1 cellular context compared by ENCODE assay signal in the genomic region with DNA sequence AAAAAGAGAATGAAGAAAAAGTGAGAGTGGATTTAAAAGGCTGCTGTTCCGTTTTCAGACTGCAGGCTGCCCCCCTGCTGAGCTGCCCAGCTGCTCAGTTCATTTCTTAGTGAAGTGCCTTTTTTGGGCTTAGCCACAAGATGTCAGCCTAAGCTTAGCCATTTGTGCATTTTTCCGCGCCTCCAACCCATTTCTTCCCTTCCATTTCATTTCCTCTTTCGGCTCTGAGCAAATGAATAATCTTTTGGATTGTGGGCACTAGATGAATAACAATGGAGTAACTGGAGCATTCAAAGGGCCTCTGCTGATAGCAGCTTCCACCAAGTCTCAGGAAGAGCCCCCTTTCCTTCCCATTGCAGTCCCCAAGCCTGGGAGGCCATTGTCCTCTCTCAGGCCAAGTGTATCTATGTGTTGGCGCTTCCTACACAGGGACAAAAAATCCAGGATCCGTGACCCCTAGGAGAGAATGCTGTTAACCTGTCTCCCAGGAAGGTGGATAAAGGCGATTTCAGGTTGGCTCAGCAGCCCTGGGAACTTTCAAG.
TF ChIP-seq lines count a peak whose summit lies in the region.

No MANE protein-coding gene starts in this region.

TF ChIP-seq in HepG2, 621 proteins besides CTCF, POLR2A, EP300 and RAD21 (continued from another document and continues in another):
- TF ChIP-seq, protein P1, sequence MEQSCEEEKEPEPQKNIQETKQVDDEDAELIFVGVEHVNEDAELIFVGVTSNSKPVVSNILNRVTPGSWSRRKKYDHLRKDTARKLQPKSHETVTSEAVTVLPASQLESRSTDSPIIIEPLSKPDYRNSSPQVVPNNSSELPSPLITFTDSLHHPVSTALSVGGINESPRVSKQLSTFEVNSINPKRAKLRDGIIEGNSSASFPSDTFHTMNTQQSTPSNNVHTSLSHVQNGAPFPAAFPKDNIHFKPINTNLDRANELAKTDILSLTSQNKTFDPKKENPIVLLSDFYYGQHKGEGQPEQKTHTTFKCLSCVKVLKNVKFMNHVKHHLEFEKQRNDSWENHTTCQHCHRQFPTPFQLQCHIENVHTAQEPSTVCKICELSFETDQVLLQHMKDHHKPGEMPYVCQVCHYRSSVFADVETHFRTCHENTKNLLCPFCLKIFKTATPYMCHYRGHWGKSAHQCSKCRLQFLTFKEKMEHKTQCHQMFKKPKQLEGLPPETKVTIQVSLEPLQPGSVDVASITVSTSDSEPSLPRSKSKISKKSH (CRISPR knock-in tag; IDR thresholded peaks at IDR 0.05; ENCODE audit: borderline replicate concordance), result no peak
- no peak for TF ChIP-seq ZSCAN20 (CRISPR knock-in tag; IDR thresholded peaks at IDR 0.05; ENCODE audit: borderline replicate concordance)
- TF ChIP-seq, protein P2, sequence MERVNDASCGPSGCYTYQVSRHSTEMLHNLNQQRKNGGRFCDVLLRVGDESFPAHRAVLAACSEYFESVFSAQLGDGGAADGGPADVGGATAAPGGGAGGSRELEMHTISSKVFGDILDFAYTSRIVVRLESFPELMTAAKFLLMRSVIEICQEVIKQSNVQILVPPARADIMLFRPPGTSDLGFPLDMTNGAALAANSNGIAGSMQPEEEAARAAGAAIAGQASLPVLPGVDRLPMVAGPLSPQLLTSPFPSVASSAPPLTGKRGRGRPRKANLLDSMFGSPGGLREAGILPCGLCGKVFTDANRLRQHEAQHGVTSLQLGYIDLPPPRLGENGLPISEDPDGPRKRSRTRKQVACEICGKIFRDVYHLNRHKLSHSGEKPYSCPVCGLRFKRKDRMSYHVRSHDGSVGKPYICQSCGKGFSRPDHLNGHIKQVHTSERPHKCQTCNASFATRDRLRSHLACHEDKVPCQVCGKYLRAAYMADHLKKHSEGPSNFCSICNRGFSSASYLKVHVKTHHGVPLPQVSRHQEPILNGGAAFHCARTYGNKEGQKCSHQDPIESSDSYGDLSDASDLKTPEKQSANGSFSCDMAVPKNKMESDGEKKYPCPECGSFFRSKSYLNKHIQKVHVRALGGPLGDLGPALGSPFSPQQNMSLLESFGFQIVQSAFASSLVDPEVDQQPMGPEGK (CRISPR knock-in tag; IDR thresholded peaks at IDR 0.05), result no peak; the same call in 1 of the 2 replicates
- TF ChIP-seq, protein P3, sequence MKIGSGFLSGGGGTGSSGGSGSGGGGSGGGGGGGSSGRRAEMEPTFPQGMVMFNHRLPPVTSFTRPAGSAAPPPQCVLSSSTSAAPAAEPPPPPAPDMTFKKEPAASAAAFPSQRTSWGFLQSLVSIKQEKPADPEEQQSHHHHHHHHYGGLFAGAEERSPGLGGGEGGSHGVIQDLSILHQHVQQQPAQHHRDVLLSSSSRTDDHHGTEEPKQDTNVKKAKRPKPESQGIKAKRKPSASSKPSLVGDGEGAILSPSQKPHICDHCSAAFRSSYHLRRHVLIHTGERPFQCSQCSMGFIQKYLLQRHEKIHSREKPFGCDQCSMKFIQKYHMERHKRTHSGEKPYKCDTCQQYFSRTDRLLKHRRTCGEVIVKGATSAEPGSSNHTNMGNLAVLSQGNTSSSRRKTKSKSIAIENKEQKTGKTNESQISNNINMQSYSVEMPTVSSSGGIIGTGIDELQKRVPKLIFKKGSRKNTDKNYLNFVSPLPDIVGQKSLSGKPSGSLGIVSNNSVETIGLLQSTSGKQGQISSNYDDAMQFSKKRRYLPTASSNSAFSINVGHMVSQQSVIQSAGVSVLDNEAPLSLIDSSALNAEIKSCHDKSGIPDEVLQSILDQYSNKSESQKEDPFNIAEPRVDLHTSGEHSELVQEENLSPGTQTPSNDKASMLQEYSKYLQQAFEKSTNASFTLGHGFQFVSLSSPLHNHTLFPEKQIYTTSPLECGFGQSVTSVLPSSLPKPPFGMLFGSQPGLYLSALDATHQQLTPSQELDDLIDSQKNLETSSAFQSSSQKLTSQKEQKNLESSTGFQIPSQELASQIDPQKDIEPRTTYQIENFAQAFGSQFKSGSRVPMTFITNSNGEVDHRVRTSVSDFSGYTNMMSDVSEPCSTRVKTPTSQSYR (CRISPR knock-in tag; IDR thresholded peaks at IDR 0.05; ENCODE audit: borderline replicate concordance), result peak; percentile 28; the same call in 1 of the 2 replicates
- peak; percentile 61; the same call in 1 of the 2 replicates for TF ChIP-seq GATAD1 (CRISPR knock-in tag; IDR thresholded peaks at IDR 0.05)
- no peak for TF ChIP-seq PRPF4 (IDR thresholded peaks at IDR 0.05; ENCODE audit: low read depth, low read length, poor library complexity, severe bottlenecking)
- 0 out of 2 replicates have a peak, but pooled peaks have one; percentile 76 for TF ChIP-seq DDIT3 (CRISPR knock-in tag; IDR thresholded peaks at IDR 0.05)
- 0 out of 2 replicates have a peak, but pooled peaks have one; percentile 31 for TF ChIP-seq ZMYM3 (CRISPR knock-in tag; IDR thresholded peaks at IDR 0.05)
- TF ChIP-seq KAT7 (CRISPR knock-in tag; IDR thresholded peaks at IDR 0.05; ENCODE audit: borderline replicate concordance), result peak; percentile 50; the same call in 1 of the 2 replicates
- peak; percentile 48; the same call in 1 of the 2 replicates for TF ChIP-seq FOXA3 (CRISPR knock-in tag; IDR thresholded peaks at IDR 0.05)
- TF ChIP-seq, protein P4, sequence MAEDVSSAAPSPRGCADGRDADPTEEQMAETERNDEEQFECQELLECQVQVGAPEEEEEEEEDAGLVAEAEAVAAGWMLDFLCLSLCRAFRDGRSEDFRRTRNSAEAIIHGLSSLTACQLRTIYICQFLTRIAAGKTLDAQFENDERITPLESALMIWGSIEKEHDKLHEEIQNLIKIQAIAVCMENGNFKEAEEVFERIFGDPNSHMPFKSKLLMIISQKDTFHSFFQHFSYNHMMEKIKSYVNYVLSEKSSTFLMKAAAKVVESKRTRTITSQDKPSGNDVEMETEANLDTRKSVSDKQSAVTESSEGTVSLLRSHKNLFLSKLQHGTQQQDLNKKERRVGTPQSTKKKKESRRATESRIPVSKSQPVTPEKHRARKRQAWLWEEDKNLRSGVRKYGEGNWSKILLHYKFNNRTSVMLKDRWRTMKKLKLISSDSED (CRISPR knock-in tag; IDR thresholded peaks at IDR 0.05), result no peak
- no peak for TF ChIP-seq WIZ (CRISPR knock-in tag; IDR thresholded peaks at IDR 0.05)
- no peak for TF ChIP-seq ZMYM2 (CRISPR knock-in tag; IDR thresholded peaks at IDR 0.05)
- no peak for TF ChIP-seq SOX6 (IDR thresholded peaks at IDR 0.05)
- TF ChIP-seq SOX6 (CRISPR knock-in tag; IDR thresholded peaks at IDR 0.05), result peak; percentile 31
- TF ChIP-seq SRSF4 (IDR thresholded peaks at IDR 0.05; ENCODE audit: low read depth, low read length, poor library complexity, severe bottlenecking), result no peak
- no peak for TF ChIP-seq MAZ (IDR thresholded peaks at IDR 0.05; ENCODE audit: borderline replicate concordance, low read depth, low read length)
- no peak for TF ChIP-seq MAZ (CRISPR knock-in tag; IDR thresholded peaks at IDR 0.05; ENCODE audit: low read depth)
- TF ChIP-seq POGK (CRISPR knock-in tag; conservative IDR thresholded peaks at IDR 0.05), result peak; percentile 62
- TF ChIP-seq ZNF605 (CRISPR knock-in tag; IDR thresholded peaks at IDR 0.05), result no peak; the same call in none of the 2 replicates
- TF ChIP-seq, protein P5, sequence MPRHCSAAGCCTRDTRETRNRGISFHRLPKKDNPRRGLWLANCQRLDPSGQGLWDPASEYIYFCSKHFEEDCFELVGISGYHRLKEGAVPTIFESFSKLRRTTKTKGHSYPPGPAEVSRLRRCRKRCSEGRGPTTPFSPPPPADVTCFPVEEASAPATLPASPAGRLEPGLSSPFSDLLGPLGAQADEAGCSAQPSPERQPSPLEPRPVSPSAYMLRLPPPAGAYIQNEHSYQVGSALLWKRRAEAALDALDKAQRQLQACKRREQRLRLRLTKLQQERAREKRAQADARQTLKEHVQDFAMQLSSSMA (CRISPR knock-in tag; IDR thresholded peaks at IDR 0.05), result 0 out of 2 replicates have a peak, but pooled peaks have one; percentile 26
- 0 out of 2 replicates have a peak, but pooled peaks have one; percentile 55 for TF ChIP-seq ZNF224 (CRISPR knock-in tag; IDR thresholded peaks at IDR 0.05)
- TF ChIP-seq KLF12 (CRISPR knock-in tag; IDR thresholded peaks at IDR 0.05; ENCODE audit: borderline replicate concordance), result peak; percentile 28; the same call in 1 of the 2 replicates
- TF ChIP-seq RNF2 (conservative IDR thresholded peaks at IDR 0.05; ENCODE audit: low read depth), result 0 out of 2 replicates have a peak, but pooled peaks have one; percentile 47
- 0 out of 2 replicates have a peak, but pooled peaks have one; percentile 60 for TF ChIP-seq PITX1 (CRISPR knock-in tag; IDR thresholded peaks at IDR 0.05)
- no peak; the same call in 1 of the 2 replicates for TF ChIP-seq ZNF280D (CRISPR knock-in tag; IDR thresholded peaks at IDR 0.05)
- TF ChIP-seq, protein P6, sequence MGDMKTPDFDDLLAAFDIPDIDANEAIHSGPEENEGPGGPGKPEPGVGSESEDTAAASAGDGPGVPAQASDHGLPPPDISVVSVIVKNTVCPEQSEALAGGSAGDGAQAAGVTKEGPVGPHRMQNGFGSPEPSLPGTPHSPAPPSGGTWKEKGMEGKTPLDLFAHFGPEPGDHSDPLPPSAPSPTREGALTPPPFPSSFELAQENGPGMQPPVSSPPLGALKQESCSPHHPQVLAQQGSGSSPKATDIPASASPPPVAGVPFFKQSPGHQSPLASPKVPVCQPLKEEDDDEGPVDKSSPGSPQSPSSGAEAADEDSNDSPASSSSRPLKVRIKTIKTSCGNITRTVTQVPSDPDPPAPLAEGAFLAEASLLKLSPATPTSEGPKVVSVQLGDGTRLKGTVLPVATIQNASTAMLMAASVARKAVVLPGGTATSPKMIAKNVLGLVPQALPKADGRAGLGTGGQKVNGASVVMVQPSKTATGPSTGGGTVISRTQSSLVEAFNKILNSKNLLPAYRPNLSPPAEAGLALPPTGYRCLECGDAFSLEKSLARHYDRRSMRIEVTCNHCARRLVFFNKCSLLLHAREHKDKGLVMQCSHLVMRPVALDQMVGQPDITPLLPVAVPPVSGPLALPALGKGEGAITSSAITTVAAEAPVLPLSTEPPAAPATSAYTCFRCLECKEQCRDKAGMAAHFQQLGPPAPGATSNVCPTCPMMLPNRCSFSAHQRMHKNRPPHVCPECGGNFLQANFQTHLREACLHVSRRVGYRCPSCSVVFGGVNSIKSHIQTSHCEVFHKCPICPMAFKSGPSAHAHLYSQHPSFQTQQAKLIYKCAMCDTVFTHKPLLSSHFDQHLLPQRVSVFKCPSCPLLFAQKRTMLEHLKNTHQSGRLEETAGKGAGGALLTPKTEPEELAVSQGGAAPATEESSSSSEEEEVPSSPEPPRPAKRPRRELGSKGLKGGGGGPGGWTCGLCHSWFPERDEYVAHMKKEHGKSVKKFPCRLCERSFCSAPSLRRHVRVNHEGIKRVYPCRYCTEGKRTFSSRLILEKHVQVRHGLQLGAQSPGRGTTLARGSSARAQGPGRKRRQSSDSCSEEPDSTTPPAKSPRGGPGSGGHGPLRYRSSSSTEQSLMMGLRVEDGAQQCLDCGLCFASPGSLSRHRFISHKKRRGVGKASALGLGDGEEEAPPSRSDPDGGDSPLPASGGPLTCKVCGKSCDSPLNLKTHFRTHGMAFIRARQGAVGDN (CRISPR knock-in tag; IDR thresholded peaks at IDR 0.05), result no peak
- TF ChIP-seq JDP2 (CRISPR knock-in tag; IDR thresholded peaks at IDR 0.05; ENCODE audit: borderline replicate concordance), result no peak
- TF ChIP-seq SALL1 (CRISPR knock-in tag; IDR thresholded peaks at IDR 0.05), result peak; percentile 62
- TF ChIP-seq, protein P7, sequence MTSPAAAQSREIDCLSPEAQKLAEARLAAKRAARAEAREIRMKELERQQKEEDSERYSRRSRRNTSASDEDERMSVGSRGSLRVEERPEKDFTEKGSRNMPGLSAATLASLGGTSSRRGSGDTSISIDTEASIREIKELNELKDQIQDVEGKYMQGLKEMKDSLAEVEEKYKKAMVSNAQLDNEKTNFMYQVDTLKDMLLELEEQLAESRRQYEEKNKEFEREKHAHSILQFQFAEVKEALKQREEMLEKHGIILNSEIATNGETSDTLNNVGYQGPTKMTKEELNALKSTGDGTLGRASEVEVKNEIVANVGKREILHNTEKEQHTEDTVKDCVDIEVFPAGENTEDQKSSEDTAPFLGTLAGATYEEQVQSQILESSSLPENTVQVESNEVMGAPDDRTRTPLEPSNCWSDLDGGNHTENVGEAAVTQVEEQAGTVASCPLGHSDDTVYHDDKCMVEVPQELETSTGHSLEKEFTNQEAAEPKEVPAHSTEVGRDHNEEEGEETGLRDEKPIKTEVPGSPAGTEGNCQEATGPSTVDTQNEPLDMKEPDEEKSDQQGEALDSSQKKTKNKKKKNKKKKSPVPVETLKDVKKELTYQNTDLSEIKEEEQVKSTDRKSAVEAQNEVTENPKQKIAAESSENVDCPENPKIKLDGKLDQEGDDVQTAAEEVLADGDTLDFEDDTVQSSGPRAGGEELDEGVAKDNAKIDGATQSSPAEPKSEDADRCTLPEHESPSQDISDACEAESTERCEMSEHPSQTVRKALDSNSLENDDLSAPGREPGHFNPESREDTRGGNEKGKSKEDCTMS (CRISPR knock-in tag; conservative IDR thresholded peaks at IDR 0.05), result 0 out of 2 replicates have a peak, but pooled peaks have one; percentile 12
- peak; percentile 83; the same call in 1 of the 2 replicates for TF ChIP-seq U2AF2 (IDR thresholded peaks at IDR 0.05; ENCODE audit: low read depth, low read length)
- TF ChIP-seq ZNF670 (CRISPR knock-in tag; IDR thresholded peaks at IDR 0.05; ENCODE audit: borderline replicate concordance), result no peak
